In genomic region chr5:14258840-14259239, GRCh38 we compare ENCODE assay signal across 2 cellular contexts.
TF ChIP-seq lines count a peak whose summit lies in the region.

No MANE protein-coding gene starts in this region.

TF ChIP-seq in SK-N-SH treated with all-trans-retinoic acid at 6 μM for 48 hours, 23 proteins besides CTCF, POLR2A, EP300 and RAD21 (continued from another document):
- TF ChIP-seq ESRRG (CRISPR knock-in tag; IDR thresholded peaks at IDR 0.05): no peak
- TF ChIP-seq CSDC2 (CRISPR knock-in tag; IDR thresholded peaks at IDR 0.05): no peak

TF ChIP-seq in SK-N-SH, 30 proteins besides CTCF, POLR2A, EP300 and RAD21 (continued from another document):
- no peak for TF ChIP-seq NFIC (IDR thresholded peaks at IDR 0.05; ENCODE audit: borderline replicate concordance)
- TF ChIP-seq NRF1 (IDR thresholded peaks at IDR 0.05; ENCODE audit: low read depth, low read length): no peak
TF ChIP-seq in SK-N-SH: peak in this region for 0.
